ENCODE assay signal across 26 cellular contexts in genomic region chr10:54363390-54363789, GRCh38.
"Had no signal": no experiment of that assay in that cellular context is flagged by ENCODE, and none has a peak within 500 bp of the region (broad histone marks: within the 10 kb centered on the region; RNA-seq: fewer than 3 reads in every experiment).

No MANE protein-coding gene starts in this region.

- FAIRE-seq: endothelial cell of umbilical vein had no signal

- H3K9me3 ChIP-seq: esophagus muscularis mucosa, heart left ventricle, neutrophil, sigmoid colon had no signal

- H3K4me2 ChIP-seq: smooth muscle cell had no signal

- ATAC-seq: activated CD4-positive, alpha-beta T cell treated with anti-CD3 and anti-CD28 coated beads for 36 hours; body of pancreas; foreskin keratinocyte; heart left ventricle; stimulated activated memory B cell treated with anti-CD40 and anti-IgM and Interleukin-4, amounts not matched to agents 10 μg/mL and 1 μg/mL and 100 μg/mL, for 72 hours; stimulated activated naive CD8-positive, alpha-beta T cell treated with anti-CD3 and anti-CD28 coated beads, Interleukin-15, amount 100 ng/mL, for 72 hours had no signal

- DNase-seq: activated B cell treated with CpG ODN at 0.5 μM for 24 hours; activated CD4-positive, alpha-beta T cell treated with anti-CD3 and anti-CD28 coated beads for 36 hours; activated CD4-positive, alpha-beta T cell treated with anti-CD3 and anti-CD28 coated beads, Interleukin-2, amount 50 U/mL, for 4 hours; activated effector memory CD4-positive, alpha-beta T cell treated with anti-CD3 and anti-CD28 coated beads, Interleukin-2, amount 50 U/mL, for 16 hours; activated naive CD4-positive, alpha-beta T cell treated with anti-CD3 and anti-CD28 coated beads for 36 hours; activated naive CD8-positive, alpha-beta T cell treated with anti-CD3 and anti-CD28 coated beads for 36 hours; adrenal gland; aorta; body of pancreas; foreskin keratinocyte; heart left ventricle; naive B cell; nephron progenitor cell; retina; sigmoid colon; stimulated activated CD4-positive, alpha-beta T cell treated with anti-CD3 and anti-CD28 coated beads, Interleukin-1b, Interleukin-23, amount 100 ng/mL, for 48 hours; stimulated activated CD4-positive, alpha-beta T cell treated with anti-CD3 and anti-CD28 coated beads, Interleukin-4, amount 100 ng/mL, for 4 hours; stimulated activated CD8-positive, alpha-beta memory T cell treated with anti-CD3 and anti-CD28 coated beads, Interleukin-4, amount 100 ng/mL, for 48 hours; stimulated activated naive CD8-positive, alpha-beta T cell treated with anti-CD3 and anti-CD28 coated beads, Interleukin-15, amount 100 ng/mL, for 72 hours; substantia nigra; uterus had no signal

- H3K27ac ChIP-seq: adrenal gland, body of pancreas, esophagus muscularis mucosa, foreskin keratinocyte, heart left ventricle, neutrophil, sigmoid colon, uterus had no signal

- H3K27me3 ChIP-seq: adrenal gland, body of pancreas, esophagus muscularis mucosa, foreskin keratinocyte, heart left ventricle, neutrophil, sigmoid colon, uterus had no signal

- H3K4me3 ChIP-seq: adrenal gland, body of pancreas, esophagus muscularis mucosa, heart left ventricle, sigmoid colon, smooth muscle cell, uterus had no signal

- H3K36me3 ChIP-seq: adrenal gland, esophagus muscularis mucosa, heart left ventricle, neutrophil, sigmoid colon had no signal

- H3K4me1 ChIP-seq: adrenal gland, body of pancreas, esophagus muscularis mucosa, foreskin keratinocyte, heart left ventricle, sigmoid colon, uterus had no signal
